11 cellular contexts compared by ENCODE assay signal in genomic region chr7:130838738-130839137, GRCh38.
DNase-seq lines count a peak whose midpoint lies in the region; ATAC-seq and TF ChIP-seq lines count a peak whose summit lies in the region.
"Had no signal": no experiment of that assay in that cellular context is flagged by ENCODE, and none has a peak within 500 bp of the region (broad histone marks: within the 10 kb centered on the region; RNA-seq: fewer than 3 reads in every experiment).

No MANE protein-coding gene starts in this region.

- DNase-seq in activated CD8-positive, alpha-beta memory T cell treated with anti-CD3 and anti-CD28 coated beads, Interleukin-2, amount 10 ng/mL, durations not matched to agents 7 days and 5 days: no peak
- no peak for DNase-seq in activated CD8-positive, alpha-beta memory T cell treated with anti-CD3 and anti-CD28 coated beads, Interleukin-2, amount 50 U/mL, for 4 hours
- DNase-seq in LoVo (ENCODE audit: low spot score) (peak; percentile 77), choroid plexus epithelial cell (ENCODE audit: low read depth) (peak; percentile 52), 8988T (no peak)
- DNase-seq: dorsolateral prefrontal cortex, testis had no signal

- no peaks in the 10 kb centered on the region for H3K9me3 Mint-ChIP-seq in activated CD8-positive, alpha-beta memory T cell treated with anti-CD3 and anti-CD28 coated beads, Interleukin-2, amount 10 ng/mL, durations not matched to agents 7 days and 5 days (ENCODE audit: low read depth)
- H3K9me3 Mint-ChIP-seq in stimulated activated memory B cell treated with anti-CD40 and anti-IgM and Interleukin-4, amounts not matched to agents 10 μg/mL and 1 μg/mL and 100 μg/mL, for 72 hours: no peaks in the 10 kb centered on the region

- peaks cover 25% of the 10 kb centered on the region for H3K4me1 Mint-ChIP-seq in activated CD8-positive, alpha-beta memory T cell treated with anti-CD3 and anti-CD28 coated beads, Interleukin-2, amount 10 ng/mL, durations not matched to agents 7 days and 5 days
- H3K4me1 Mint-ChIP-seq in stimulated activated memory B cell treated with anti-CD40 and anti-IgM and Interleukin-4, amounts not matched to agents 10 μg/mL and 1 μg/mL and 100 μg/mL, for 72 hours: peaks cover 23% of the 10 kb centered on the region

- H3K9ac ChIP-seq in skeletal muscle satellite cell (ENCODE audit: low read depth, low read length): peak overlapping the region; percentile 65
- H3K9ac ChIP-seq: BLaER1 treated with 17β-estradiol and CSF1 and Interleukin-3, amounts not matched to agents 10 nM and 100 nM had no signal

- H3K27me3 Mint-ChIP-seq in activated CD8-positive, alpha-beta memory T cell treated with anti-CD3 and anti-CD28 coated beads, Interleukin-2, amount 10 ng/mL, durations not matched to agents 7 days and 5 days: peaks cover 29% of the 10 kb centered on the region
- H3K27me3 Mint-ChIP-seq in stimulated activated memory B cell treated with anti-CD40 and anti-IgM and Interleukin-4, amounts not matched to agents 10 μg/mL and 1 μg/mL and 100 μg/mL, for 72 hours: peaks cover 20% of the 10 kb centered on the region

- H3K27me3 ChIP-seq in skeletal muscle satellite cell (ENCODE audit: control insufficient read depth, insufficient read depth, low read length): no peaks in the 10 kb centered on the region
- H3K27me3 ChIP-seq: BLaER1 treated with 17β-estradiol and CSF1 and Interleukin-3, amounts not matched to agents 10 nM and 100 nM; dorsolateral prefrontal cortex; testis had no signal

- no peak overlapping the region for H3K4me3 Mint-ChIP-seq in activated CD8-positive, alpha-beta memory T cell treated with anti-CD3 and anti-CD28 coated beads, Interleukin-2, amount 10 ng/mL, durations not matched to agents 7 days and 5 days
- no peak overlapping the region for H3K4me3 Mint-ChIP-seq in stimulated activated memory B cell treated with anti-CD40 and anti-IgM and Interleukin-4, amounts not matched to agents 10 μg/mL and 1 μg/mL and 100 μg/mL, for 72 hours

- no peak for TF ChIP-seq CTCF in choroid plexus epithelial cell (conservative IDR thresholded peaks at IDR 0.05; ENCODE audit: low read depth, low read length)

- peak; percentile 65 for ATAC-seq in activated CD8-positive, alpha-beta memory T cell treated with anti-CD3 and anti-CD28 coated beads, Interleukin-2, amount 10 ng/mL, durations not matched to agents 7 days and 5 days
- no peak for ATAC-seq in HG02571 (IDR thresholded peaks at IDR 0.05; ENCODE audit: unreplicated experiment)
- ATAC-seq in stimulated activated memory B cell treated with anti-CD40 and anti-IgM and Interleukin-4, amounts not matched to agents 10 μg/mL and 1 μg/mL and 100 μg/mL, for 72 hours: no peak

- H3K36me3 ChIP-seq in skeletal muscle satellite cell (ENCODE audit: insufficient read depth, low read length): no peaks in the 10 kb centered on the region
- H3K36me3 ChIP-seq: BLaER1 treated with 17β-estradiol and CSF1 and Interleukin-3, amounts not matched to agents 10 nM and 100 nM had no signal

- no peak overlapping the region for H3K27ac Mint-ChIP-seq in activated CD8-positive, alpha-beta memory T cell treated with anti-CD3 and anti-CD28 coated beads, Interleukin-2, amount 10 ng/mL, durations not matched to agents 7 days and 5 days
- no peak overlapping the region for H3K27ac Mint-ChIP-seq in stimulated activated memory B cell treated with anti-CD40 and anti-IgM and Interleukin-4, amounts not matched to agents 10 μg/mL and 1 μg/mL and 100 μg/mL, for 72 hours

- no peaks in the 10 kb centered on the region for H3K36me3 Mint-ChIP-seq in activated CD8-positive, alpha-beta memory T cell treated with anti-CD3 and anti-CD28 coated beads, Interleukin-2, amount 10 ng/mL, durations not matched to agents 7 days and 5 days
- H3K36me3 Mint-ChIP-seq in stimulated activated memory B cell treated with anti-CD40 and anti-IgM and Interleukin-4, amounts not matched to agents 10 μg/mL and 1 μg/mL and 100 μg/mL, for 72 hours: no peaks in the 10 kb centered on the region

- H3K4me3 ChIP-seq in choroid plexus epithelial cell (ENCODE audit: low read depth, low read length) (no peak overlapping the region), skeletal muscle satellite cell (ENCODE audit: low read length) (no peak overlapping the region)
- H3K4me3 ChIP-seq: BLaER1 treated with 17β-estradiol and CSF1 and Interleukin-3, amounts not matched to agents 10 nM and 100 nM; dorsolateral prefrontal cortex; testis had no signal

- H3K9me3 ChIP-seq in skeletal muscle satellite cell (replicated peaks; ENCODE audit: low read length): no peaks in the 10 kb centered on the region
- H3K9me3 ChIP-seq: BLaER1 treated with 17β-estradiol and CSF1 and Interleukin-3, amounts not matched to agents 10 nM and 100 nM; testis had no signal

- CTCF ChIA-PET in activated CD8-positive, alpha-beta memory T cell treated with anti-CD3 and anti-CD28 coated beads, Interleukin-2, amount 10 ng/mL, durations not matched to agents 7 days and 5 days (lab: Charles Lee): no interaction called here

- peaks cover 44% of the 10 kb centered on the region for H3K4me1 ChIP-seq in skeletal muscle satellite cell (ENCODE audit: control insufficient read depth, insufficient read depth, low read length)
- H3K4me1 ChIP-seq: testis had no signal

- peak overlapping the region; percentile 46 for H3K4me2 ChIP-seq in skeletal muscle satellite cell (ENCODE audit: low read length)
- H3K4me2 ChIP-seq: BLaER1 treated with 17β-estradiol and CSF1 and Interleukin-3, amounts not matched to agents 10 nM and 100 nM had no signal

Comparison
In these comparisons a context has a peak if more than half of its experiments do, and no peak if none do; other contexts are left out.
1. DNase-seq: peak in LoVo (single experiment) and choroid plexus epithelial cell (single experiment); none in activated CD8-positive, alpha-beta memory T cell treated with anti-CD3 and anti-CD28 coated beads, Interleukin-2, amount 10 ng/mL, durations not matched to agents 7 days and 5 days (single experiment), activated CD8-positive, alpha-beta memory T cell treated with anti-CD3 and anti-CD28 coated beads, Interleukin-2, amount 50 U/mL, for 4 hours (single experiment) and 8988T (single experiment).